ENCODE assay signal across 9 cellular contexts in genomic region chr6:83292900-83293843, GRCh38.
DNase-seq lines count a peak whose midpoint lies in the region; ATAC-seq and TF ChIP-seq lines count a peak whose summit lies in the region.
"Had no signal": no experiment of that assay in that cellular context is flagged by ENCODE, and none has a peak within 500 bp of the region (broad histone marks: within the 10 kb centered on the region; RNA-seq: fewer than 3 reads in every experiment).

No MANE protein-coding gene starts in this region.

- H3K36me3 ChIP-seq in ascending aorta, result no peaks in the 10 kb centered on the region

- H3K4me1 ChIP-seq in ascending aorta, result no peaks in the 10 kb centered on the region

- no peaks in the 10 kb centered on the region for H3K27me3 ChIP-seq in ascending aorta

- no peak for DNase-seq in ascending aorta (ENCODE audit: low spot score in 2 of 2)
- DNase-seq in dedifferentiated amniotic fluid mesenchymal stem cell (ENCODE audit: extremely low spot score), result no peak
- no peak for DNase-seq in hippocampal formation (lab: John Stamatoyannopoulos, UW)
- no peak for DNase-seq in cerebellum (ENCODE audit: low spot score)
- DNase-seq: NCI-H1694 had no signal

- intact Hi-C loops in ascending aorta (cut with DNase I), result no loop called here

- TF ChIP-seq CTCF in ascending aorta (IDR thresholded peaks at IDR 0.05), result no peak

- no peak overlapping the region for H3K4me3 ChIP-seq in ascending aorta

- ATAC-seq in GM18517 (IDR thresholded peaks at IDR 0.05; ENCODE audit: unreplicated experiment), result peak; percentile 99
- peak; percentile 86 for ATAC-seq in GM19463 (IDR thresholded peaks at IDR 0.05; ENCODE audit: unreplicated experiment)
- ATAC-seq in HG02938 (IDR thresholded peaks at IDR 0.05; ENCODE audit: unreplicated experiment), result peak; percentile 99
- peak; percentile 91 for ATAC-seq in HG03575 (IDR thresholded peaks at IDR 0.05; ENCODE audit: extremely low read depth, insufficient number of reproducible peaks, low FRiP score, unreplicated experiment)

- no peak overlapping the region for H3K27ac ChIP-seq in ascending aorta

- H3K9me3 ChIP-seq in ascending aorta, result peaks cover 0 to 9% of the 10 kb centered on the region in 2 donors
